Comparison of ENCODE assay signal across 25 cellular contexts in the genomic region with DNA sequence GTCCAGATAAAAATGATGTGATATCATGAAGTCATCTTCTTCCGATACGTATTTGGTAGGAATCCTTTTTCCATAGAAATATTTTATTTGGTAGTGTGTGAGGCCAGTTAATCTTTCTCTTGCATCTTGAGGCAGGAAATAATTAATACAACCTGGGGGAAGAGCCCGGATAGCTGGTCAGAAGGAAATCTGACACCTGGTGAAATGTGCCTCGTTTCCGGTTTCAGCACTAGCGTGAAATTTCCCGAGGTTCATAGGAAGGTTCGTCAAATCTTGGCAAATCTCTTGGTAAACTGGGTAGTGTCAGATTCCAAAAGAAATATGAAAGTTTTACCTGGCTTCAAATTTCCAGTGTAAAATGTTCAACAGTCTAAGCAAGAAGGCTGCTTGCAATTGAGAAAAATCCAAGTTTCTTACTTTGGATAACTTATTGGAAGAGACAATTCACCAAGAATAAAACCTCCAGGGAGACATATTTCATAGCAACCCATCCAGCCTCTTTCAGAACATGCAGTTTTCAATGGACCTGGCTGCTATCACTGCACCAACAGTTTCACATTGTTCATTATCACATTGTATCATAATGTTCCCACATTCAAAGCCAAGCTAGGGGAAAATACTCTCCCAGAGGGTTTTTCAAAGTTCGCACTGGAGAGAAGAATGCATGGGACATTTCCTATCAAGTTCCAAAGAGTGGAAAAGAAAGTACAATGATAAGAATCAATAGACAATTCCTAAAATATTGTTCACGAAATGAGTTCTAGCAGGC.
"Had no signal": no experiment of that assay in that cellular context is flagged by ENCODE, and none has a peak within 500 bp of the region (broad histone marks: within the 10 kb centered on the region; RNA-seq: fewer than 3 reads in every experiment).

No MANE protein-coding gene starts in this region.

- H3K27ac ChIP-seq: epithelial cell of prostate, esophagus squamous epithelium, stomach, tibial artery, upper lobe of right lung, WERI-Rb-1 had no signal

- H3K36me3 ChIP-seq: esophagus squamous epithelium, stomach, tibial artery, upper lobe of right lung, WERI-Rb-1 had no signal

- H3K27me3 ChIP-seq: esophagus squamous epithelium, stomach, tibial artery, upper lobe of right lung had no signal

- H3K9me3 ChIP-seq: esophagus squamous epithelium, mucosa of descending colon, SK-N-SH, stomach, tibial artery, upper lobe of right lung had no signal

- DNase-seq: activated CD4-positive, alpha-beta memory T cell treated with anti-CD3 and anti-CD28 coated beads for 36 hours; activated CD4-positive, alpha-beta T cell treated with anti-CD3 and anti-CD28 coated beads for 48 hours; activated CD8-positive, alpha-beta memory T cell treated with anti-CD3 and anti-CD28 coated beads, Interleukin-2, amount 50 U/mL, for 48 hours; activated naive CD8-positive, alpha-beta T cell treated with anti-CD3 and anti-CD28 coated beads, Interleukin-2, amount 50 U/mL, for 24 hours; activated T-cell treated with anti-CD3 and anti-CD28 coated beads, Interleukin-2, amount 50 U/mL, for 24 hours; anterior cingulate cortex; effector CD8-positive, alpha-beta T cell; esophagus squamous epithelium; hippocampal formation; mucosa of descending colon; SK-N-SH; stimulated activated CD4-positive, alpha-beta T cell treated with anti-CD3 and anti-CD28 coated beads, Interleukin-15, amount 100 ng/mL, for 24 hours; stimulated activated CD4-positive, alpha-beta T cell treated with anti-CD3 and anti-CD28 coated beads, Interleukin-2, amount 100 ng/mL, for 24 hours; stimulated activated naive B cell treated with anti-CD40 and anti-IgM and Interleukin-4, amounts not matched to agents 10 μg/mL and 1 μg/mL and 100 μg/mL, for 72 hours; stomach; SW 1271; T-helper 9 cell; tibial artery; upper lobe of right lung had no signal

- H3K4me1 ChIP-seq: esophagus squamous epithelium, stomach, upper lobe of right lung had no signal

- H3K4me3 ChIP-seq: esophagus squamous epithelium, lung, mucosa of descending colon, stomach, tibial artery, upper lobe of right lung had no signal

- ATAC-seq: activated CD4-positive, CD25-positive, alpha-beta regulatory T cell treated with anti-CD3 and anti-CD28 coated beads, Interleukin-2, amount 50 U/mL, for 24 hours; activated naive CD8-positive, alpha-beta T cell treated with anti-CD3 and anti-CD28 coated beads, Interleukin-2, amount 50 U/mL, for 24 hours; left lobe of liver; mucosa of descending colon; natural killer cell treated with Interleukin-12 subunit alpha and Interleukin-12 subunit beta and Interleukin-15 and Interleukin-18, amount 100 ng/mL, for 72 hours; stimulated activated naive B cell treated with anti-CD40 and anti-IgM and Interleukin-4, amounts not matched to agents 10 μg/mL and 1 μg/mL and 100 μg/mL, for 72 hours; upper lobe of right lung had no signal
